Comparison of ENCODE assay signal across 20 cellular contexts in the genomic region with DNA sequence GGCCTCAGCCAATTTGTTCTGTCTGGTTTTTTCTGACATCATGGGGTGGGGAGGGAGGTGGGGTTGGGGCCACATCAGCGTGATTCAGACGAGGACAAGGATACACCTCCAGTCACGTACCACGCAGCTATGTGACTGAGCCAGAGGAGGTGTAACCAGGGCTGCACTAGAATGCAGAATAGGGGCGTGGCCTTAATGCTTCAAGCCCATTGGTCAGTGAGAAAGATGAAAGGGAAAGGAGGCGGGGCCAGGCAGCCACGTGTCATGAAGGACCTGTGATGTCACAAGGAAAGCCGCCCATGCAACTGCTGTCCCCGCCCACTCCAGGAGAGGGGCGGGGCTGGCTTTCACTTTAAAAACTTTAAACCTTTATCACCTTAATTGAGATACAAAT. TPM values are rescaled to one million over a fixed set of nuclear protein-coding genes. Genes with fewer than 3 reads are reported as not detected.
DNase-seq lines count a peak whose midpoint lies in the region; ATAC-seq and TF ChIP-seq lines count a peak whose summit lies in the region.
"Had no signal": no experiment of that assay in that cellular context is flagged by ENCODE, and none has a peak within 500 bp of the region (broad histone marks: within the 10 kb centered on the region; RNA-seq: fewer than 3 reads in every experiment).

TSS of gene GOLGA6L2 (minus strand) at position 137 of the 394 bp plus-strand sequence. CDS start at position 75, 62 bp downstream.

- TF ChIP-seq CTCF in WTC11 (IDR thresholded peaks at IDR 0.05) = no peak

- POLR2A ChIA-PET in WTC11 (lab: Charles Lee) = no interaction called here

- H3K27ac ChIP-seq in BLaER1 treated with 17β-estradiol and CSF1 and Interleukin-3, amounts not matched to agents 10 nM and 100 nM = no peak within 1 kb of the TSS
- H3K27ac ChIP-seq: cardiac muscle cell, KMS-11, left ventricle myocardium inferior had no signal

- H3K36me3 ChIP-seq in BLaER1 treated with 17β-estradiol and CSF1 and Interleukin-3, amounts not matched to agents 10 nM and 100 nM = no peaks in the 10 kb centered on the region
- H3K36me3 ChIP-seq: cardiac muscle cell, left ventricle myocardium inferior had no signal

- no peak within 1 kb of the TSS for H3K9ac ChIP-seq in BLaER1 treated with 17β-estradiol and CSF1 and Interleukin-3, amounts not matched to agents 10 nM and 100 nM
- H3K9ac ChIP-seq: KMS-11 had no signal

- CTCF ChIA-PET in WTC11 (lab: Charles Lee) = no interaction called here

- no peak within 1 kb of the TSS for H3K4me3 ChIP-seq in BLaER1 treated with 17β-estradiol and CSF1 and Interleukin-3, amounts not matched to agents 10 nM and 100 nM
- H3K4me3 ChIP-seq: cardiac muscle cell, left ventricle myocardium inferior had no signal

- H3K9me3 Mint-ChIP-seq in WTC11 = peaks cover 29% of the 10 kb centered on the region
- H3K9me3 Mint-ChIP-seq: T-helper 1 cell treated with Interleukin-12 subunit alpha and Interleukin-12 subunit beta and Interleukin-4 antibody, amounts not matched to agents 30 μg/mL and 1 μg/mL, for 36 hours had no signal

- H3K4me1 ChIP-seq in BLaER1 treated with 17β-estradiol and CSF1 and Interleukin-3, amounts not matched to agents 10 nM and 100 nM = peaks cover 0 to 9% (median 3%) of the 10 kb centered on the region in 10 experiments; a peak in 11 of 20 replicates
- H3K4me1 ChIP-seq: left ventricle myocardium inferior had no signal

- peak within 1 kb of the TSS in 6 of 11 experiments; percentile 0 to 53 (median 31); a peak in 9 of 22 replicates for H3K4me2 ChIP-seq in BLaER1 treated with 17β-estradiol and CSF1 and Interleukin-3, amounts not matched to agents 10 nM and 100 nM
- H3K4me2 ChIP-seq: KMS-11 had no signal

- DNase-seq in NCI-H748 (lab: John Stamatoyannopoulos, UW; ENCODE audit: unreplicated experiment) (peak; percentile 1), NCI-H748 treated with DMSO at 0.1 percent for 48 hours (lab: John Stamatoyannopoulos, UW) (no peak), MV-4-11 (lab: John Stamatoyannopoulos, UW) (peak; percentile 17), WTC11 (ENCODE audit: low spot score) (peak; percentile 41), NCI-H2081 (lab: John Stamatoyannopoulos, UW) (no peak)
- DNase-seq: activated CD4-positive, CD25-positive, alpha-beta regulatory T cell treated with anti-CD3 and anti-CD28 coated beads, Interleukin-2, amount 50 U/mL, for 72 hours; Calu3; effector CD4-positive, alpha-beta T cell; left ventricle myocardium inferior; NCI-H69; RPMI8226; stimulated activated naive CD4-positive, alpha-beta T cell; trophoblast cell had no signal

- H3K27me3 ChIP-seq in BLaER1 treated with 17β-estradiol and CSF1 and Interleukin-3, amounts not matched to agents 10 nM and 100 nM = no peaks in the 10 kb centered on the region
- H3K27me3 ChIP-seq: cardiac muscle cell had no signal

- H3K27ac Mint-ChIP-seq in WTC11 = no peak within 1 kb of the TSS
- H3K27ac Mint-ChIP-seq: T-helper 1 cell treated with Interleukin-12 subunit alpha and Interleukin-12 subunit beta and Interleukin-4 antibody, amounts not matched to agents 30 μg/mL and 1 μg/mL, for 36 hours had no signal

- ATAC-seq in WTC11 (no peak), HG02678 (IDR thresholded peaks at IDR 0.05; ENCODE audit: unreplicated experiment) (no peak), GM18519 (IDR thresholded peaks at IDR 0.05; ENCODE audit: low FRiP score, unreplicated experiment) (no peak)

- no peaks in the 10 kb centered on the region for H3K4me1 Mint-ChIP-seq in WTC11

- H3K4me3 Mint-ChIP-seq in WTC11 = no peak within 1 kb of the TSS
- H3K4me3 Mint-ChIP-seq: T-helper 1 cell treated with Interleukin-12 subunit alpha and Interleukin-12 subunit beta and Interleukin-4 antibody, amounts not matched to agents 30 μg/mL and 1 μg/mL, for 36 hours had no signal

- no peaks in the 10 kb centered on the region for H4K20me1 ChIP-seq in BLaER1 treated with 17β-estradiol and CSF1 and Interleukin-3, amounts not matched to agents 10 nM and 100 nM

- H3K27me3 Mint-ChIP-seq in WTC11 (ENCODE audit: low read depth) = peaks cover 3% of the 10 kb centered on the region; the same call in 1 of the 2 replicates

- H3K9me3 ChIP-seq in BLaER1 treated with 17β-estradiol and CSF1 and Interleukin-3, amounts not matched to agents 10 nM and 100 nM (replicated peaks in 1 of 11) = no peaks in the 10 kb centered on the region; a peak in 1 of 22 replicates
- H3K9me3 ChIP-seq: left ventricle myocardium inferior had no signal

- peaks cover 31% of the 10 kb centered on the region for H3K36me3 Mint-ChIP-seq in WTC11

TF ChIP-seq in WTC11, 78 proteins besides CTCF, POLR2A, EP300 and RAD21:
- TF ChIP-seq NFYB (CRISPR knock-in tag; conservative IDR thresholded peaks at IDR 0.05; ENCODE audit: low read depth) (no peak), FOXJ3 (CRISPR knock-in tag; IDR thresholded peaks at IDR 0.05; ENCODE audit: borderline replicate concordance) (no peak), SMAD3 (CRISPR knock-in tag; IDR thresholded peaks at IDR 0.05; ENCODE audit: borderline replicate concordance) (no peak), CREM (CRISPR knock-in tag; IDR thresholded peaks at IDR 0.05) (no peak), ZNF317 (CRISPR knock-in tag; IDR thresholded peaks at IDR 0.05; ENCODE audit: borderline replicate concordance, low read depth) (no peak)
- TF ChIP-seq, protein P1, sequence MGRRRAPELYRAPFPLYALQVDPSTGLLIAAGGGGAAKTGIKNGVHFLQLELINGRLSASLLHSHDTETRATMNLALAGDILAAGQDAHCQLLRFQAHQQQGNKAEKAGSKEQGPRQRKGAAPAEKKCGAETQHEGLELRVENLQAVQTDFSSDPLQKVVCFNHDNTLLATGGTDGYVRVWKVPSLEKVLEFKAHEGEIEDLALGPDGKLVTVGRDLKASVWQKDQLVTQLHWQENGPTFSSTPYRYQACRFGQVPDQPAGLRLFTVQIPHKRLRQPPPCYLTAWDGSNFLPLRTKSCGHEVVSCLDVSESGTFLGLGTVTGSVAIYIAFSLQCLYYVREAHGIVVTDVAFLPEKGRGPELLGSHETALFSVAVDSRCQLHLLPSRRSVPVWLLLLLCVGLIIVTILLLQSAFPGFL (CRISPR knock-in tag; IDR thresholded peaks at IDR 0.05; ENCODE audit: borderline replicate concordance) = no peak
- TF ChIP-seq, protein P2, sequence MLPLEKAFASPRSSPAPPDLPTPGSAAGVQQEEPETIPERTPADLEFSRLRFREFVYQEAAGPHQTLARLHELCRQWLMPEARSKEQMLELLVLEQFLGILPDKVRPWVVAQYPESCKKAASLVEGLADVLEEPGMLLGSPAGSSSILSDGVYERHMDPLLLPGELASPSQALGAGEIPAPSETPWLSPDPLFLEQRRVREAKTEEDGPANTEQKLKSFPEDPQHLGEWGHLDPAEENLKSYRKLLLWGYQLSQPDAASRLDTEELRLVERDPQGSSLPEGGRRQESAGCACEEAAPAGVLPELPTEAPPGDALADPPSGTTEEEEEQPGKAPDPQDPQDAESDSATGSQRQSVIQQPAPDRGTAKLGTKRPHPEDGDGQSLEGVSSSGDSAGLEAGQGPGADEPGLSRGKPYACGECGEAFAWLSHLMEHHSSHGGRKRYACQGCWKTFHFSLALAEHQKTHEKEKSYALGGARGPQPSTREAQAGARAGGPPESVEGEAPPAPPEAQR (CRISPR knock-in tag; IDR thresholded peaks at IDR 0.05) = no peak

RNA-seq across cellular contexts. Expression of gene GOLGA6L2, which starts in this region (rescaled TPM):
- not detected in 3 replicates for total RNA-seq in WTC11 (2021)
- total RNA-seq: Calu3, cardiac muscle cell, left ventricle myocardium inferior, osteoblast had no signal

Comparison
In these comparisons a context has a peak if more than half of its experiments do, and no peak if none do; other contexts are left out.
1. DNase-seq: peak in NCI-H748 (single experiment) and MV-4-11 (single experiment); none in NCI-H748 treated with DMSO at 0.1 percent for 48 hours (single experiment) and NCI-H2081 (0 of 2).
2. Peak in DNase-seq in WTC11; RNA of the gene not detected or under 1 TPM.